ENCODE assay signal across 13 cellular contexts in genomic region chr5:118723021-118723338, GRCh38.
DNase-seq lines count a peak whose midpoint lies in the region; ATAC-seq and TF ChIP-seq lines count a peak whose summit lies in the region.
"Had no signal": no experiment of that assay in that cellular context is flagged by ENCODE, and none has a peak within 500 bp of the region (broad histone marks: within the 10 kb centered on the region; RNA-seq: fewer than 3 reads in every experiment).

No MANE protein-coding gene starts in this region.

- intact Hi-C loops in tibial artery (cut with DNase I; ENCODE audit: low total_unique reads), result no loop called here

- ATAC-seq in GM19023 (IDR thresholded peaks at IDR 0.05; ENCODE audit: unreplicated experiment) (peak; percentile 81), GM21737 (IDR thresholded peaks at IDR 0.05; ENCODE audit: unreplicated experiment) (peak; percentile 78), HG03108 (IDR thresholded peaks at IDR 0.05; ENCODE audit: unreplicated experiment) (peak; percentile 90)

- H3K9me3 ChIP-seq in tibial artery, result no peaks in the 10 kb centered on the region
- H3K9me3 ChIP-seq: lower lobe of right lung had no signal

- H3K36me3 ChIP-seq in tibial artery, result no peaks in the 10 kb centered on the region
- H3K36me3 ChIP-seq: lower lobe of right lung had no signal

- H3K4me1 ChIP-seq in tibial artery, result no peaks in the 10 kb centered on the region
- H3K4me1 ChIP-seq: lower lobe of right lung had no signal

- no peak overlapping the region for H3K4me3 ChIP-seq in tibial artery
- H3K4me3 ChIP-seq: dorsolateral prefrontal cortex, lower lobe of right lung had no signal

- peak; percentile 78 for DNase-seq in myocyte (ENCODE audit: low read depth)
- no peak for DNase-seq in OCI-M2 (lab: John Stamatoyannopoulos, UW; ENCODE audit: unreplicated experiment)
- DNase-seq in stimulated activated naive CD4-positive, alpha-beta T cell treated with Interleukin-2 at 50 U/mL for 16 hours (lab: John Stamatoyannopoulos, UW), result no peak
- no peak for DNase-seq in SIG-M5 (lab: John Stamatoyannopoulos, UW)
- DNase-seq in tibial artery, result no peak
- DNase-seq: dorsolateral prefrontal cortex; glutamatergic neuron; lower lobe of right lung; NCI-H1694; stimulated activated CD4-positive, alpha-beta T cell treated with anti-CD3 and anti-CD28 coated beads, Interleukin-4, amount 100 ng/mL, for 1 hour had no signal

- TF ChIP-seq CTCF in tibial artery (IDR thresholded peaks at IDR 0.05), result no peak

- H3K27me3 ChIP-seq in tibial artery, result no peaks in the 10 kb centered on the region
- H3K27me3 ChIP-seq: dorsolateral prefrontal cortex had no signal

- no peak overlapping the region for H3K27ac ChIP-seq in tibial artery
- H3K27ac ChIP-seq: dorsolateral prefrontal cortex, lower lobe of right lung had no signal
